ENCODE assay signal across 8 cellular contexts in the genomic region with DNA sequence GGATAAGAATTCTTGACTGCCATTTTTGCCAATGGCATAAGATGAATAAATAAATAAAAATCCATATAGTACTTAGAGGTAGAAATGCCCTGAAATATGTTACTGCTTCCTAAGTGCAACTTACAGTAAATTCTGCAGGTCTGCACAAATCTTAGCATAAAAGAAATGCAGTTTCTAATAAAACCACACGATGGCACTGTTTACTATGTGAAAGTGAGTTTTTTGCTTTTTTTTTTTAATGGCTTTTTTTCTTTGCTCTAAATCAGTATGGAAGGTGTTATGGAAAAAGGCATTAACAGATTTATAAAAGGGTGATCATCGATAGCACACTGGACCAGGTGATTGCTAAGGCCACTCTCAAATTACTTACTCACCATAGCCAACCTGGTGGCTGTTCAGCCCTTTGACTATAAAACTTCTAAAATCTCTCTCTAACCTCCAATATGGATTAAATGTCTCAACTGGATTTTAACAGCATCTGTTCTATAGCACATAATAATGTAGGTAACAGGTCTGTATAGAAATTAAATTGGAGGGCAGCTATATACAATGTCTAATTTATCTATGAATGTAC. TPM values are rescaled to one million over a fixed set of nuclear protein-coding genes. Genes with fewer than 3 reads are reported as not detected.
DNase-seq lines count a peak whose midpoint lies in the region; ATAC-seq, FAIRE-seq and TF ChIP-seq lines count a peak whose summit lies in the region.

No MANE protein-coding gene starts in this region.

- DNase-seq in NCI-H1436 (lab: John Stamatoyannopoulos, UW) (peak; percentile 33), NCI-H1436 treated with DMSO at 0.1 percent for 48 hours (lab: John Stamatoyannopoulos, UW) (no peak), NCI-H1694 treated with DMSO at 0.1 percent for 48 hours (lab: John Stamatoyannopoulos, UW) (peak; percentile 29), amniotic stem cell (lab: John Stamatoyannopoulos, UW) (peak; percentile 2), kidney (no peak), T1000 (lab: John Stamatoyannopoulos, UW) (no peak)

- H3K9me3 ChIP-seq in kidney (ENCODE audit: control insufficient read depth in 1 of 2, low read length in 2 of 2) = no peaks in the 10 kb centered on the region

- no peaks in the 10 kb centered on the region for H3K4me1 ChIP-seq in kidney (ENCODE audit: control insufficient read depth in 1 of 2, insufficient read depth in 1 of 2, low read depth in 1 of 2, low read length in 2 of 2)

- H3K27ac ChIP-seq in kidney (ENCODE audit: low read depth in 2 of 2, low read length in 2 of 2) = no peak overlapping the region

- FAIRE-seq in kidney (lab: Jason Lieb, UNC) = peak; percentile 81

- ATAC-seq in GM21737 (IDR thresholded peaks at IDR 0.05; ENCODE audit: unreplicated experiment) = no peak
- no peak for ATAC-seq in HG02623 (IDR thresholded peaks at IDR 0.05; ENCODE audit: unreplicated experiment)

- intact Hi-C loops in kidney (cut with DNase I) = no loop called here

- H3K36me3 ChIP-seq in kidney (ENCODE audit: control insufficient read depth in 1 of 2, insufficient read depth in 2 of 2, low read length in 2 of 2) = peaks cover 0 to under 1% of the 10 kb centered on the region in 2 donors

- TF ChIP-seq CTCF in kidney (IDR thresholded peaks at IDR 0.05; ENCODE audit: borderline replicate concordance, extremely low read depth, insufficient read depth) = peak; percentile 53

- H3K9ac ChIP-seq in kidney (ENCODE audit: low read length in 2 of 2) = no peak overlapping the region

- no peak overlapping the region for H3K4me3 ChIP-seq in kidney (ENCODE audit: low read length in 2 of 2)

RNA-seq across cellular contexts. Expression of gene AHI1, which starts 45.8 kb away (rescaled TPM):
- total RNA-seq in kidney = 28.5 TPM
- polyA plus RNA-seq in kidney (ENCODE audit: insufficient read depth, low read depth, low replicate concordance) = 9.1 TPM

Comparison
In these comparisons a context has a peak if more than half of its experiments do, and no peak if none do; other contexts are left out.
1. DNase-seq: peak in NCI-H1436 (single experiment), NCI-H1694 treated with DMSO at 0.1 percent for 48 hours (single experiment) and amniotic stem cell (single experiment); none in NCI-H1436 treated with DMSO at 0.1 percent for 48 hours (single experiment), kidney (single experiment) and T1000 (single experiment).